Comparison of ENCODE assay signal across 11 cellular contexts in the genomic region with DNA sequence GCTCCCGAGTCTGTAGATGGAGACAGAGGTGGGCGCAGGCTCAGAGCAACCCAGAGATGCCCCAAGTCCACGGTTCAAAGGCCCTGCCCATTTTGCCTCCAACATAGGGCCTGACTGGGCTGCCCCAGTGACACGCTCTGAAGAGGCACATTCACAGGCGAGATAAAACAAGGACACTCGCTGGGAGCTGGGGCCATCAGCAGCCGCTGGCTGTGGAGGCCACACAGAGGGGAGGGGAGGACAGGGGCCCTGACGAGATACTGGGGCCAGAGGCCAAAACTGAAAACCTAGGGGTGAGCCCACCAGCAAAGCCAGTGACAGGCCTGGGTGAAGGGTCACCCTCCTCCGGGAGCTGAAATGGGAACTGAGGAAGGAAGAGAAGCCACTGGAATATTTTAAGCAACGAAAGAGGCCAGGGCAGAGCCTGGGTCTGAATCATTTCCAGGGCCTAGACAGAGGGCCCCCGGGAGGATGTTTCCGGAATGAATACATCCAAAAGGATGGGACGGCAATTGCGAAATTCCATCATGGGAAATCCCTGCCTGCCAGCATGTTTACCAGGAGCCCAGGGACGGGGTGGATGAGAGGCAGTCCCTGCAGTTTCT. TPM values are rescaled to one million over a fixed set of nuclear protein-coding genes. Genes with fewer than 3 reads are reported as not detected.
A peak's percentile ranks its signal among the peaks of the same experiment; 100 is the strongest.
DNase-seq lines count a peak whose midpoint lies in the region; ATAC-seq, FAIRE-seq and TF ChIP-seq lines count a peak whose summit lies in the region.
"Had no signal": no experiment of that assay in that cellular context is flagged by ENCODE, and none has a peak within 500 bp of the region (broad histone marks: within the 10 kb centered on the region; RNA-seq: fewer than 3 reads in every experiment).

No MANE protein-coding gene starts in this region.

- H2BK20ac ChIP-seq in H1 (ENCODE audit: low read length), result no peak overlapping the region

- H3K27ac ChIP-seq in H1 (ENCODE audit: low read depth, low read length) (no peak overlapping the region), mesenchymal stem cell (ENCODE audit: low read length, poor library complexity, severe bottlenecking) (peak overlapping the region; percentile 81)

- 92% methylated on average over 13 of the region's 15 CpGs; no CpG with 5 or more reads in 1 of the 2 experiments for WGBS in H1 (ENCODE audit: extremely low coverage in 1 of 2, insufficient coverage in 1 of 2, insufficient read length in 1 of 2, insufficient replicate concordance in 2 of 2, low coverage in 1 of 2, low lambda C conversion rate in 2 of 2, missing lambda C conversion rate in 1 of 2), 2 experiments
- WGBS in mesenchymal stem cell, result 23% methylated on average over 15 of the region's 15 CpGs

- H4K91ac ChIP-seq in H1 (replicated peaks; ENCODE audit: insufficient read length, low read length) (no peak overlapping the region), mesenchymal stem cell (ENCODE audit: low read length) (peak overlapping the region; percentile 16)

- H3K36me3 ChIP-seq in H1 (ENCODE audit: control insufficient read depth in 2 of 4, insufficient read depth in 4 of 4, low read length in 3 of 4) (no peaks in the 10 kb centered on the region), mesenchymal stem cell (ENCODE audit: control insufficient read depth in 1 of 2, insufficient read depth in 2 of 2, low read depth in 1 of 2, low read length in 2 of 2) (no peaks in the 10 kb centered on the region)

- H3K27ac Mint-ChIP-seq in stimulated activated naive B cell treated with anti-CD40 and anti-IgM and Interleukin-4, amounts not matched to agents 10 μg/mL and 1 μg/mL and 100 μg/mL, for 72 hours, result no peak overlapping the region
- H3K27ac Mint-ChIP-seq: IgD-negative memory B cell had no signal

- no peak overlapping the region for H2BK120ac ChIP-seq in H1 (replicated peaks; ENCODE audit: low read depth, low read length)
- no peak overlapping the region for H2BK120ac ChIP-seq in mesenchymal stem cell (ENCODE audit: low read depth, low read length)

- H2BK5ac ChIP-seq in H1 (ENCODE audit: low read depth, low read length), result no peak overlapping the region
- H2BK5ac ChIP-seq in mesenchymal stem cell (ENCODE audit: low read depth, low read length, poor library complexity, severe bottlenecking), result no peak overlapping the region

- H3K27me3 ChIP-seq in H1 (replicated peaks in 1 of 4; ENCODE audit: control insufficient read depth in 3 of 4, extremely low read depth in 1 of 4, insufficient read depth in 3 of 4, low read length in 3 of 4), result no peaks in the 10 kb centered on the region; a peak in 1 of 7 replicates
- no peaks in the 10 kb centered on the region for H3K27me3 ChIP-seq in mesenchymal stem cell (ENCODE audit: control insufficient read depth in 1 of 2, insufficient read depth in 1 of 2, low read length in 2 of 2)

- POLR2A ChIA-PET in H1 (lab: Charles Lee; ENCODE audit: partially characterized antibody), result no interaction called here

- no peak overlapping the region for H2AK5ac ChIP-seq in H1 (ENCODE audit: low read depth, low read length)
- H2AK5ac ChIP-seq in mesenchymal stem cell (ENCODE audit: low read length, severe bottlenecking), result peak overlapping the region; percentile 67

- no peak for FAIRE-seq in H1 (lab: Jason Lieb, UNC)
- no peak for FAIRE-seq in urothelium cell line (lab: Jason Lieb, UNC)
- FAIRE-seq: GM12891 had no signal

- no peak for TF ChIP-seq EP300 in H1 (IDR thresholded peaks at IDR 0.05; ENCODE audit: borderline replicate concordance in 1 of 2, low read depth in 2 of 2, low read length in 2 of 2)

- CTCF ChIA-PET in H1 (lab: Charles Lee; ENCODE audit: partially characterized antibody), result interaction anchor here (0.9 to 6.9 kb wide), 6 partner anchors 13 to 403 kb away, joined by 3 to 37 read pairs (median 8); no protein-coding TSS in a partner anchor

- H3K18ac ChIP-seq in H1 (ENCODE audit: extremely low read depth, low read length) (no peak overlapping the region), mesenchymal stem cell (ENCODE audit: low read depth in 1 of 2, low read length in 2 of 2) (peak overlapping the region; percentile 0 to 40)

- peaks cover 0 to 7% (median 0%) of the 10 kb centered on the region in 4 experiments; a peak in 2 of 7 replicates for H3K4me1 ChIP-seq in H1 (replicated peaks in 1 of 4; ENCODE audit: control insufficient read depth in 3 of 4, insufficient read depth in 4 of 4, low read length in 3 of 4)
- peaks cover 40% of the 10 kb centered on the region for H3K4me1 ChIP-seq in mesenchymal stem cell (ENCODE audit: control insufficient read depth, insufficient read depth, low read depth, low read length)

- H3K4me3 Mint-ChIP-seq in stimulated activated naive B cell treated with anti-CD40 and anti-IgM and Interleukin-4, amounts not matched to agents 10 μg/mL and 1 μg/mL and 100 μg/mL, for 72 hours, result no peak overlapping the region

- H3K4me3 ChIP-seq in H1 (ENCODE audit: extremely low read depth in 1 of 4, insufficient read depth in 2 of 4, low read depth in 3 of 4, low read length in 4 of 4) (no peak overlapping the region), mesenchymal stem cell (ENCODE audit: insufficient read depth in 1 of 2, low read depth in 1 of 2, low read length in 2 of 2) (peak overlapping the region in 1 of 2 experiments; percentile 11)

- H3K79me2 ChIP-seq in H1 (ENCODE audit: control insufficient read depth in 1 of 2, insufficient read depth in 2 of 2, low read length in 2 of 2), result no peaks in the 10 kb centered on the region

- no peak overlapping the region for H3K56ac ChIP-seq in H1 (replicated peaks; ENCODE audit: insufficient read length, low read depth, low read length)

- no peak overlapping the region for H4K5ac ChIP-seq in H1 (ENCODE audit: insufficient read length, low read depth, low read length)

- DNase-seq in HuH-7 (ENCODE audit: low spot score) (peak; percentile 46), H1 (ENCODE audit: low read depth in 1 of 2, low spot score in 2 of 2) (no peak), mesenchymal stem cell (peak; percentile 97), urothelium cell line (ENCODE audit: low spot score) (peak; percentile 67), NCI-H2107 (lab: John Stamatoyannopoulos, UW) (no peak)
- no peak for DNase-seq in stimulated activated naive B cell treated with anti-CD40 and anti-IgM and Interleukin-4, amounts not matched to agents 10 μg/mL and 1 μg/mL and 100 μg/mL, for 72 hours
- no peak for DNase-seq in stimulated activated CD4-positive, alpha-beta T cell treated with anti-CD3 and anti-CD28 coated beads, Interleukin-1b, Interleukin-23, amount 100 ng/mL, for 48 hours
- DNase-seq: anterior cingulate cortex had no signal

- H3K4me2 ChIP-seq in H1 (ENCODE audit: insufficient read depth in 1 of 2, low read depth in 2 of 2, low read length in 2 of 2), result no peak overlapping the region
- no peak overlapping the region for H3K4me2 ChIP-seq in mesenchymal stem cell (ENCODE audit: low read length, poor library complexity, severe bottlenecking)

- TF ChIP-seq CTCF in H1 (IDR thresholded peaks at IDR 0.05; ENCODE audit: control extremely low read depth in 1 of 3, insufficient read depth in 1 of 3, low read depth in 1 of 3, low read length in 3 of 3), result no peak

- no peaks in the 10 kb centered on the region for H3K9me3 Mint-ChIP-seq in stimulated activated naive B cell treated with anti-CD40 and anti-IgM and Interleukin-4, amounts not matched to agents 10 μg/mL and 1 μg/mL and 100 μg/mL, for 72 hours
- H3K9me3 Mint-ChIP-seq: IgD-negative memory B cell had no signal

- H2BK15ac ChIP-seq in H1 (ENCODE audit: low read length) (no peak overlapping the region), mesenchymal stem cell (ENCODE audit: low read depth, poor library complexity, severe bottlenecking) (peak overlapping the region; percentile 60)

- H3K79me1 ChIP-seq in H1 (ENCODE audit: low read depth, low read length), result no peaks in the 10 kb centered on the region
- H3K79me1 ChIP-seq in mesenchymal stem cell (replicated peaks; ENCODE audit: low read length, poor library complexity, severe bottlenecking), result no peaks in the 10 kb centered on the region

- H3K14ac ChIP-seq in H1 (ENCODE audit: insufficient read length), result no peak overlapping the region
- no peak overlapping the region for H3K14ac ChIP-seq in mesenchymal stem cell (ENCODE audit: low read length in 2 of 2)

- H3K36me3 Mint-ChIP-seq in stimulated activated naive B cell treated with anti-CD40 and anti-IgM and Interleukin-4, amounts not matched to agents 10 μg/mL and 1 μg/mL and 100 μg/mL, for 72 hours, result no peaks in the 10 kb centered on the region
- H3K36me3 Mint-ChIP-seq: IgD-negative memory B cell had no signal

- no peaks in the 10 kb centered on the region for H3K9me3 ChIP-seq in H1 (ENCODE audit: insufficient read depth in 2 of 2, low read depth in 1 of 2, low read length in 1 of 2)
- H3K9me3 ChIP-seq in mesenchymal stem cell (ENCODE audit: control insufficient read depth, low read length), result no peaks in the 10 kb centered on the region

- H3K27me3 Mint-ChIP-seq in stimulated activated naive B cell treated with anti-CD40 and anti-IgM and Interleukin-4, amounts not matched to agents 10 μg/mL and 1 μg/mL and 100 μg/mL, for 72 hours, result peaks cover 13 to 18% of the 10 kb centered on the region in 2 donors

- no peak overlapping the region for H3K9ac ChIP-seq in H1 (replicated peaks in 1 of 4; ENCODE audit: extremely low read depth in 1 of 4, low read depth in 3 of 4, low read length in 3 of 4)
- peak overlapping the region; percentile 78 for H3K9ac ChIP-seq in mesenchymal stem cell (ENCODE audit: low read length)

- no peaks in the 10 kb centered on the region for H3K23me2 ChIP-seq in H1 (ENCODE audit: low read depth, low read length)

- H4K8ac ChIP-seq in H1 (ENCODE audit: extremely low read depth, insufficient read depth, low read length) (no peak overlapping the region), mesenchymal stem cell (ENCODE audit: low read length) (peak overlapping the region; percentile 83)

- H3K4ac ChIP-seq in H1 (replicated peaks; ENCODE audit: insufficient read length, low read depth, low read length) (no peak overlapping the region), mesenchymal stem cell (ENCODE audit: low read depth in 1 of 2, low read length in 2 of 2) (no peak overlapping the region)

- H2BK12ac ChIP-seq in H1 (ENCODE audit: low read depth, low read length), result no peak overlapping the region
- H2BK12ac ChIP-seq in mesenchymal stem cell (ENCODE audit: low read length in 2 of 2), result no peak overlapping the region

- no peaks in the 10 kb centered on the region for H3K4me1 Mint-ChIP-seq in stimulated activated naive B cell treated with anti-CD40 and anti-IgM and Interleukin-4, amounts not matched to agents 10 μg/mL and 1 μg/mL and 100 μg/mL, for 72 hours
- H3K4me1 Mint-ChIP-seq: IgD-negative memory B cell had no signal

- no peak for TF ChIP-seq RAD21 in H1 (IDR thresholded peaks at IDR 0.05 in 1 of 2, conservative IDR thresholded peaks at IDR 0.05 in 1 of 2; ENCODE audit: low read depth in 2 of 2, low read length in 2 of 2)

- H3K23ac ChIP-seq in H1 (ENCODE audit: insufficient read length), result no peak overlapping the region
- no peak overlapping the region for H3K23ac ChIP-seq in mesenchymal stem cell (ENCODE audit: low read length in 2 of 2)

- TF ChIP-seq POLR2A in H1 (IDR thresholded peaks at IDR 0.05; ENCODE audit: control extremely low read depth in 1 of 2, low read depth in 2 of 2, low read length in 2 of 2), result no peak

- H2AFZ ChIP-seq in H1 (ENCODE audit: low read length) (no peak overlapping the region), mesenchymal stem cell (ENCODE audit: low read depth, low read length) (no peak overlapping the region)

- H4K20me1 ChIP-seq in H1 (replicated peaks in 1 of 2; ENCODE audit: control insufficient read depth in 1 of 2, insufficient read depth in 2 of 2, low read length in 2 of 2), result no peaks in the 10 kb centered on the region

- no peak for ATAC-seq in HG02588 (IDR thresholded peaks at IDR 0.05; ENCODE audit: unreplicated experiment)
- no peak for ATAC-seq in stimulated activated naive B cell treated with anti-CD40 and anti-IgM and Interleukin-4, amounts not matched to agents 10 μg/mL and 1 μg/mL and 100 μg/mL, for 72 hours (replicated peaks)

RNA-seq across cellular contexts. Expression of gene HSPA12A, which starts 28.8 kb away (rescaled TPM):
- 4.8 and 6.9 TPM in 2 replicates for total RNA-seq in H1 (2021; fragmentation: NEBNext Ultra II Directional; extraction: Animal tissue kit (Norgen Biotek cat#: 25700))
- polyA plus RNA-seq in H1 (2011; rRNA removed), result 3.1 and 3.2 TPM in 2 replicates
- polyA plus RNA-seq in H1 (2011; cell fraction: cytosol; rRNA removed), result 4.0 TPM
- 6.6 TPM for polyA plus RNA-seq in H1 (2011; cell fraction: nucleus; rRNA removed)
- polyA plus RNA-seq in H1 (2012, experiment 1 of 2), result 2.8 to 4.9 TPM (median 3.6 TPM) in 4 replicates
- 1.1 TPM for polyA plus RNA-seq in H1 (2012, experiment 2 of 2)
- 3.7 TPM for polyA plus RNA-seq in H1 (2013, experiment 1 of 2)
- 3.2 TPM for polyA plus RNA-seq in H1 (2013, experiment 2 of 2)
- polyA minus RNA-seq in H1 (2011; rRNA and poly(A)+ RNA removed), result 7.8 and 14.4 TPM in 2 replicates
- 3.2 TPM for polyA minus RNA-seq in H1 (2011; cell fraction: cytosol; rRNA and poly(A)+ RNA removed)
- 10.1 TPM for polyA minus RNA-seq in H1 (2011; cell fraction: nucleus; rRNA and poly(A)+ RNA removed)
- 3.9 TPM for polyA plus RNA-seq in mesenchymal stem cell (2013, experiment 1 of 2)
- 3.8 TPM for polyA plus RNA-seq in mesenchymal stem cell (2013, experiment 2 of 2)

Comparison
In these comparisons a context has a peak if more than half of its experiments do, and no peak if none do; other contexts are left out.
1. DNase-seq: peak in HuH-7 (single experiment), mesenchymal stem cell (single experiment) and urothelium cell line (single experiment); none in H1 (0 of 2), NCI-H2107 (single experiment), stimulated activated naive B cell treated with anti-CD40 and anti-IgM and Interleukin-4, amounts not matched to agents 10 μg/mL and 1 μg/mL and 100 μg/mL, for 72 hours (single experiment) and stimulated activated CD4-positive, alpha-beta T cell treated with anti-CD3 and anti-CD28 coated beads, Interleukin-1b, Interleukin-23, amount 100 ng/mL, for 48 hours (single experiment).